Comparison of ENCODE assay signal across 1 cellular context in genomic region chr9:114407889-114408288, GRCh38.
TF ChIP-seq lines count a peak whose summit lies in the region.

No MANE protein-coding gene starts in this region.

TF ChIP-seq in H1, 55 proteins besides CTCF, POLR2A, EP300 and RAD21:
- TF ChIP-seq CBX5 (IDR thresholded peaks at IDR 0.05; ENCODE audit: low read depth, low read length) (no peak), RBBP5 (IDR thresholded peaks at IDR 0.05; ENCODE audit: borderline replicate concordance, low read depth, low read length) (no peak), CTBP2 (IDR thresholded peaks at IDR 0.05; ENCODE audit: borderline replicate concordance, insufficient read depth, insufficient read length, low read length) (no peak), RFX5 (IDR thresholded peaks at IDR 0.05; ENCODE audit: borderline replicate concordance, low read depth, low read length) (no peak), PHF8 (conservative IDR thresholded peaks at IDR 0.05; ENCODE audit: low read depth, low read length) (no peak), NRF1 (IDR thresholded peaks at IDR 0.05; ENCODE audit: low read depth, low read length) (no peak), TEAD4 (IDR thresholded peaks at IDR 0.05; ENCODE audit: low read depth, low read length) (no peak)
TF ChIP-seq in H1: peak in this region for 0.
